In genomic region chr18:32093106-32093511, GRCh38 we compare ENCODE assay signal across 8 cellular contexts. TPM values are rescaled to one million over a fixed set of nuclear protein-coding genes. Genes with fewer than 3 reads are reported as not detected.
DNase-seq lines count a peak whose midpoint lies in the region; ATAC-seq and TF ChIP-seq lines count a peak whose summit lies in the region.

No MANE protein-coding gene starts in this region.

- H3K27ac ChIP-seq in CD4-positive, alpha-beta memory T cell (ENCODE audit: low read depth, low read length), result peak overlapping the region; percentile 98
- H3K27ac ChIP-seq in OCI-LY3 (ENCODE audit: low read length) (peak overlapping the region; percentile 92), neural cell (ENCODE audit: low read length) (peak overlapping the region; percentile 98), upper lobe of right lung (peak overlapping the region; percentile 100)

- H3K4me1 ChIP-seq in CD4-positive, alpha-beta memory T cell (ENCODE audit: insufficient read depth, low read length), result peaks cover 46% of the 10 kb centered on the region
- H3K4me1 ChIP-seq in OCI-LY3 (ENCODE audit: low read length), result peaks cover 15% of the 10 kb centered on the region
- H3K4me1 ChIP-seq in upper lobe of right lung, result peaks cover 12% of the 10 kb centered on the region

- peak overlapping the region; percentile 91 to 96 for H3K4me3 ChIP-seq in CD4-positive, alpha-beta memory T cell (ENCODE audit: low read length in 2 of 2)
- H3K4me3 ChIP-seq in OCI-LY3 (ENCODE audit: low read length) (peak overlapping the region; percentile 92), neural cell (ENCODE audit: low read length) (peak overlapping the region; percentile 95), upper lobe of right lung (peak overlapping the region; percentile 89)

- ATAC-seq in GM19351 (IDR thresholded peaks at IDR 0.05; ENCODE audit: unreplicated experiment), result peak; percentile 27
- peak; percentile 36 for ATAC-seq in HG03457 (IDR thresholded peaks at IDR 0.05; ENCODE audit: unreplicated experiment)
- ATAC-seq in upper lobe of right lung, result peak; percentile 20

- POLR2A ChIA-PET in CD4-positive, alpha-beta memory T cell (lab: Charles Lee; ENCODE audit: partially characterized antibody), result interaction anchor here (0.9 to 5.0 kb wide), 8 partner anchors 8 to 150 kb away, joined by 3 to 147 read pairs (median 6); partner anchors contain the start of genes RNF125 and TRAPPC8

- H3K4me2 ChIP-seq in OCI-LY3 (ENCODE audit: low read length), result peak overlapping the region; percentile 85
- peak overlapping the region; percentile 60 for H3K4me2 ChIP-seq in neural cell (ENCODE audit: low read length)

- peaks cover 30 to 58% (median 44%) of the 10 kb centered on the region in 4 donors for H3K4me1 Mint-ChIP-seq in CD4-positive, alpha-beta memory T cell
- H3K4me1 Mint-ChIP-seq in activated naive CD4-positive, alpha-beta T cell treated with anti-CD3 and anti-CD28 coated beads for 36 hours (ENCODE audit: low read depth), result peaks cover 45% of the 10 kb centered on the region

- TF ChIP-seq RAD21 in neural cell (conservative IDR thresholded peaks at IDR 0.05), result no peak

- H3K79me2 ChIP-seq in OCI-LY3 (ENCODE audit: low read length), result peaks cover 56% of the 10 kb centered on the region
- H3K79me2 ChIP-seq in neural cell (replicated peaks; ENCODE audit: insufficient read depth, low read length), result peaks cover 52% of the 10 kb centered on the region

- no peak overlapping the region for H2AFZ ChIP-seq in OCI-LY3 (ENCODE audit: low read depth, low read length)
- H2AFZ ChIP-seq in neural cell (ENCODE audit: low read depth, low read length), result peak overlapping the region; percentile 11

- H3K27me3 Mint-ChIP-seq in CD4-positive, alpha-beta memory T cell, result no peaks in the 10 kb centered on the region
- H3K27me3 Mint-ChIP-seq in activated naive CD4-positive, alpha-beta T cell treated with anti-CD3 and anti-CD28 coated beads for 36 hours (ENCODE audit: low read depth), result no peaks in the 10 kb centered on the region

- H3K27me3 ChIP-seq in CD4-positive, alpha-beta memory T cell (ENCODE audit: insufficient read depth, low read length), result no peaks in the 10 kb centered on the region
- H3K27me3 ChIP-seq in OCI-LY3 (ENCODE audit: low read depth, low read length) (no peaks in the 10 kb centered on the region), neural cell (ENCODE audit: insufficient read depth, low read depth, low read length) (no peaks in the 10 kb centered on the region), upper lobe of right lung (no peaks in the 10 kb centered on the region)

- no peaks in the 10 kb centered on the region for H3K36me3 ChIP-seq in CD4-positive, alpha-beta memory T cell (ENCODE audit: insufficient read depth, low read length)
- H3K36me3 ChIP-seq in OCI-LY3 (replicated peaks; ENCODE audit: low read depth, low read length), result peaks cover 34% of the 10 kb centered on the region
- H3K36me3 ChIP-seq in neural cell (ENCODE audit: insufficient read depth, low read length), result no peaks in the 10 kb centered on the region
- peaks cover 6% of the 10 kb centered on the region for H3K36me3 ChIP-seq in upper lobe of right lung

- intact Hi-C loops in CD4-positive, alpha-beta memory T cell (cut with micrococcal nuclease), result loop anchor here (2.0 to 10.0 kb wide), 4 partner anchors 20 to 408 kb away; partner anchors contain the start of genes B4GALT6 and GAREM1
- intact Hi-C loops in activated naive CD4-positive, alpha-beta T cell treated with anti-CD3 and anti-CD28 coated beads for 36 hours (cut with micrococcal nuclease), result loop anchor here (2.0 to 10.0 kb wide), 4 partner anchors 14 to 598 kb away; partner anchors contain the start of gene DSG2
- intact Hi-C loops in upper lobe of right lung (cut with DNase I), result no loop called here

- H4K20me1 ChIP-seq in OCI-LY3 (ENCODE audit: insufficient read depth, low read length) (peaks cover 38% of the 10 kb centered on the region), neural cell (ENCODE audit: insufficient read depth) (no peaks in the 10 kb centered on the region)

- H3K36me3 Mint-ChIP-seq in CD4-positive, alpha-beta memory T cell, result peaks cover 21 to 36% of the 10 kb centered on the region in 2 donors
- H3K36me3 Mint-ChIP-seq in activated naive CD4-positive, alpha-beta T cell treated with anti-CD3 and anti-CD28 coated beads for 36 hours (ENCODE audit: low read depth), result peaks cover 34% of the 10 kb centered on the region

- CTCF ChIA-PET in CD4-positive, alpha-beta memory T cell (lab: Charles Lee; ENCODE audit: partially characterized antibody), result interaction anchor here (1.1 to 4.9 kb wide), 3 partner anchors 44 to 151 kb away, joined by 3 to 23 read pairs (median 9); partner anchors contain the start of genes RNF125 and TRAPPC8
- CTCF ChIA-PET in activated naive CD4-positive, alpha-beta T cell treated with anti-CD3 and anti-CD28 coated beads for 36 hours (lab: Charles Lee), result interaction anchor here (1.6 kb wide), 1 partner anchor 74 kb away, joined by 3 read pairs; no protein-coding TSS in a partner anchor

- peak overlapping the region; percentile 91 to 99 (median 96) for H3K27ac Mint-ChIP-seq in CD4-positive, alpha-beta memory T cell
- peak overlapping the region; percentile 94 for H3K27ac Mint-ChIP-seq in activated naive CD4-positive, alpha-beta T cell treated with anti-CD3 and anti-CD28 coated beads for 36 hours

- no peaks in the 10 kb centered on the region for H3K9me3 Mint-ChIP-seq in CD4-positive, alpha-beta memory T cell
- H3K9me3 Mint-ChIP-seq in activated naive CD4-positive, alpha-beta T cell treated with anti-CD3 and anti-CD28 coated beads for 36 hours, result no peaks in the 10 kb centered on the region

- H3K9ac ChIP-seq in OCI-LY3 (ENCODE audit: low read length) (peak overlapping the region; percentile 97), neural cell (ENCODE audit: low read length) (peak overlapping the region; percentile 98)

- no peaks in the 10 kb centered on the region for H3K9me2 ChIP-seq in neural cell (ENCODE audit: insufficient read depth, low read length)

- TF ChIP-seq CTCF in OCI-LY3 (IDR thresholded peaks at IDR 0.05; ENCODE audit: low read depth, low read length) (no peak), neural cell (IDR thresholded peaks at IDR 0.05; ENCODE audit: poor library complexity, severe bottlenecking) (no peak), upper lobe of right lung (IDR thresholded peaks at IDR 0.05) (no peak)

- H3F3A ChIP-seq in neural cell (ENCODE audit: insufficient read depth, low read length, poor library complexity, severe bottlenecking), result peaks cover 5% of the 10 kb centered on the region

- no peak for TF ChIP-seq EP300 in neural cell (conservative IDR thresholded peaks at IDR 0.05; ENCODE audit: poor library complexity, severe bottlenecking)

- no peaks in the 10 kb centered on the region for H3K9me3 ChIP-seq in CD4-positive, alpha-beta memory T cell (ENCODE audit: control insufficient read depth in 1 of 2, low read length in 2 of 2)
- H3K9me3 ChIP-seq in OCI-LY3 (ENCODE audit: insufficient read depth, low read length) (no peaks in the 10 kb centered on the region), neural cell (ENCODE audit: low read length) (no peaks in the 10 kb centered on the region), upper lobe of right lung (no peaks in the 10 kb centered on the region)

- DNase-seq in CD4-positive, alpha-beta memory T cell, result peak; percentile 47 to 58 (median 52)
- peak; percentile 46 for DNase-seq in activated naive CD4-positive, alpha-beta T cell treated with anti-CD3 and anti-CD28 coated beads for 36 hours
- peak; percentile 36 for DNase-seq in foreskin melanocyte
- peak; percentile 77 for DNase-seq in upper lobe of right lung

- peak overlapping the region; percentile 90 to 99 (median 97) for H3K4me3 Mint-ChIP-seq in CD4-positive, alpha-beta memory T cell
- H3K4me3 Mint-ChIP-seq in activated naive CD4-positive, alpha-beta T cell treated with anti-CD3 and anti-CD28 coated beads for 36 hours, result peak overlapping the region; percentile 92

TF ChIP-seq in neural cell, 6 proteins besides CTCF, POLR2A, EP300 and RAD21:
- TF ChIP-seq POLR2AphosphoS5 (IDR thresholded peaks at IDR 0.05) (no peak), SMC3 (conservative IDR thresholded peaks at IDR 0.05; ENCODE audit: poor library complexity) (no peak), MXI1 (conservative IDR thresholded peaks at IDR 0.05; ENCODE audit: poor library complexity, severe bottlenecking) (no peak), EZH2 (IDR thresholded peaks at IDR 0.05; ENCODE audit: borderline replicate concordance, insufficient read depth, low read length, poor library complexity, severe bottlenecking) (no peak), TAF1 (IDR thresholded peaks at IDR 0.05; ENCODE audit: low read depth) (no peak)
- TF ChIP-seq, protein P1, sequence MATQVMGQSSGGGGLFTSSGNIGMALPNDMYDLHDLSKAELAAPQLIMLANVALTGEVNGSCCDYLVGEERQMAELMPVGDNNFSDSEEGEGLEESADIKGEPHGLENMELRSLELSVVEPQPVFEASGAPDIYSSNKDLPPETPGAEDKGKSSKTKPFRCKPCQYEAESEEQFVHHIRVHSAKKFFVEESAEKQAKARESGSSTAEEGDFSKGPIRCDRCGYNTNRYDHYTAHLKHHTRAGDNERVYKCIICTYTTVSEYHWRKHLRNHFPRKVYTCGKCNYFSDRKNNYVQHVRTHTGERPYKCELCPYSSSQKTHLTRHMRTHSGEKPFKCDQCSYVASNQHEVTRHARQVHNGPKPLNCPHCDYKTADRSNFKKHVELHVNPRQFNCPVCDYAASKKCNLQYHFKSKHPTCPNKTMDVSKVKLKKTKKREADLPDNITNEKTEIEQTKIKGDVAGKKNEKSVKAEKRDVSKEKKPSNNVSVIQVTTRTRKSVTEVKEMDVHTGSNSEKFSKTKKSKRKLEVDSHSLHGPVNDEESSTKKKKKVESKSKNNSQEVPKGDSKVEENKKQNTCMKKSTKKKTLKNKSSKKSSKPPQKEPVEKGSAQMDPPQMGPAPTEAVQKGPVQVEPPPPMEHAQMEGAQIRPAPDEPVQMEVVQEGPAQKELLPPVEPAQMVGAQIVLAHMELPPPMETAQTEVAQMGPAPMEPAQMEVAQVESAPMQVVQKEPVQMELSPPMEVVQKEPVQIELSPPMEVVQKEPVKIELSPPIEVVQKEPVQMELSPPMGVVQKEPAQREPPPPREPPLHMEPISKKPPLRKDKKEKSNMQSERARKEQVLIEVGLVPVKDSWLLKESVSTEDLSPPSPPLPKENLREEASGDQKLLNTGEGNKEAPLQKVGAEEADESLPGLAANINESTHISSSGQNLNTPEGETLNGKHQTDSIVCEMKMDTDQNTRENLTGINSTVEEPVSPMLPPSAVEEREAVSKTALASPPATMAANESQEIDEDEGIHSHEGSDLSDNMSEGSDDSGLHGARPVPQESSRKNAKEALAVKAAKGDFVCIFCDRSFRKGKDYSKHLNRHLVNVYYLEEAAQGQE (IDR thresholded peaks at IDR 0.05; ENCODE audit: borderline replicate concordance), result no peak

RNA-seq across cellular contexts. Expression of gene RNF138, which starts 1.4 kb away (rescaled TPM):
- 10 to 100 TPM; 58.1 to 61.8 TPM for total RNA-seq in CD4-positive, alpha-beta memory T cell
- 10 to 100 TPM; 74.6 to 83.2 TPM for polyA plus RNA-seq in CD4-positive, alpha-beta memory T cell
- 10 to 100 TPM; 75.4 to 85.5 TPM for total RNA-seq in activated naive CD4-positive, alpha-beta T cell treated with anti-CD3 and anti-CD28 coated beads for 36 hours
- 37.8 and 40.3 TPM in 2 replicates for polyA plus RNA-seq in neural cell
- 53.1 and 57.5 TPM in 2 replicates for polyA minus RNA-seq in neural cell
- total RNA-seq in upper lobe of right lung, result 25.8 TPM

Comparison
In these comparisons a context has a peak if more than half of its experiments do, and no peak if none do; other contexts are left out.
1. Peak in every context shown above with its lines: DNase-seq, ATAC-seq, H3K4me3 ChIP-seq and H3K27ac ChIP-seq.